ENCODE assay signal across 1 cellular context in genomic region chr15:89001708-89002275, GRCh38.
TF ChIP-seq lines count a peak whose summit lies in the region.
"Not testable (repeated sequence)": the region's sequence is repeated elsewhere in the genome, so short reads cannot be mapped to it uniquely, and the experiment has no call there.

No MANE protein-coding gene starts in this region.

TF ChIP-seq in K562, 482 proteins besides CTCF, POLR2A, EP300 and RAD21 (continued from another document):
- peak; percentile 78 for TF ChIP-seq IRF9 (tag; IDR thresholded peaks at IDR 0.05)
- TF ChIP-seq TEAD1 (CRISPR knock-in tag; IDR thresholded peaks at IDR 0.05) = peak in 1 of 2 experiments; percentile 70; a peak in 1 of 4 replicates
- TF ChIP-seq CUX1 (CRISPR knock-in tag; IDR thresholded peaks at IDR 0.05) = peak; percentile 91
- TF ChIP-seq, protein P1, sequence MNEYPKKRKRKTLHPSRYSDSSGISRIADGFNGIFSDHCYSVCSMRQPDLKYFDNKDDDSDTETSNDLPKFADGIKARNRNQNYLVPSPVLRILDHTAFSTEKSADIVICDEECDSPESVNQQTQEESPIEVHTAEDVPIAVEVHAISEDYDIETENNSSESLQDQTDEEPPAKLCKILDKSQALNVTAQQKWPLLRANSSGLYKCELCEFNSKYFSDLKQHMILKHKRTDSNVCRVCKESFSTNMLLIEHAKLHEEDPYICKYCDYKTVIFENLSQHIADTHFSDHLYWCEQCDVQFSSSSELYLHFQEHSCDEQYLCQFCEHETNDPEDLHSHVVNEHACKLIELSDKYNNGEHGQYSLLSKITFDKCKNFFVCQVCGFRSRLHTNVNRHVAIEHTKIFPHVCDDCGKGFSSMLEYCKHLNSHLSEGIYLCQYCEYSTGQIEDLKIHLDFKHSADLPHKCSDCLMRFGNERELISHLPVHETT (CRISPR knock-in tag; conservative IDR thresholded peaks at IDR 0.05 in 1 of 2, IDR thresholded peaks at IDR 0.05 in 1 of 2) = peak in 1 of 2 experiments; percentile 98; a peak in 2 of 4 replicates
- peak; percentile 78 for TF ChIP-seq TCFL5 (CRISPR knock-in tag; conservative IDR thresholded peaks at IDR 0.05)
- TF ChIP-seq DMBX1 (CRISPR knock-in tag; IDR thresholded peaks at IDR 0.05; ENCODE audit: borderline replicate concordance) = peak; percentile 87; the same call in 1 of the 2 replicates
- peak; percentile 79; the same call in 1 of the 2 replicates for TF ChIP-seq ZNF311 (CRISPR knock-in tag; IDR thresholded peaks at IDR 0.05)
- not testable (repeated sequence) for TF ChIP-seq NR2C1 (IDR thresholded peaks at IDR 0.05)
- TF ChIP-seq NR2C1 (tag; IDR thresholded peaks at IDR 0.05) = 0 out of 2 replicates have a peak, but pooled peaks have one; percentile 8
- TF ChIP-seq HSF4 (CRISPR knock-in tag; IDR thresholded peaks at IDR 0.05; ENCODE audit: borderline replicate concordance) = peak; percentile 52; the same call in 1 of the 2 replicates
- TF ChIP-seq SMAD3 (CRISPR knock-in tag; conservative IDR thresholded peaks at IDR 0.05) = 0 out of 2 replicates have a peak, but pooled peaks have one; percentile 13
